In genomic region chr9:98118640-98119601, GRCh38 we compare ENCODE assay signal across 9 cellular contexts. TPM values are rescaled to one million over a fixed set of nuclear protein-coding genes. Genes with fewer than 3 reads are reported as not detected.
A peak's percentile ranks its signal among the peaks of the same experiment; 100 is the strongest.
DNase-seq lines count a peak whose midpoint lies in the region; ATAC-seq and TF ChIP-seq lines count a peak whose summit lies in the region.
"Had no signal": no experiment of that assay in that cellular context is flagged by ENCODE, and none has a peak within 500 bp of the region (broad histone marks: within the 10 kb centered on the region; RNA-seq: fewer than 3 reads in every experiment).

A gene with protein sequence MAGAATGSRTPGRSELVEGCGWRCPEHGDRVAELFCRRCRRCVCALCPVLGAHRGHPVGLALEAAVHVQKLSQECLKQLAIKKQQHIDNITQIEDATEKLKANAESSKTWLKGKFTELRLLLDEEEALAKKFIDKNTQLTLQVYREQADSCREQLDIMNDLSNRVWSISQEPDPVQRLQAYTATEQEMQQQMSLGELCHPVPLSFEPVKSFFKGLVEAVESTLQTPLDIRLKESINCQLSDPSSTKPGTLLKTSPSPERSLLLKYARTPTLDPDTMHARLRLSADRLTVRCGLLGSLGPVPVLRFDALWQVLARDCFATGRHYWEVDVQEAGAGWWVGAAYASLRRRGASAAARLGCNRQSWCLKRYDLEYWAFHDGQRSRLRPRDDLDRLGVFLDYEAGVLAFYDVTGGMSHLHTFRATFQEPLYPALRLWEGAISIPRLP (minus strand): TSS chr9:98119222. CDS start chr9:98119188, 34 bp downstream.

- H3K4me1 ChIP-seq in esophagus squamous epithelium (peaks cover 6 to 60% (median 28%) of the 10 kb centered on the region in 3 donors), suprapubic skin (peaks cover 38% of the 10 kb centered on the region)
- peaks cover 26 to 39% of the 10 kb centered on the region in 2 donors for H3K4me1 ChIP-seq in naive thymus-derived CD4-positive, alpha-beta T cell (ENCODE audit: control insufficient read depth in 2 of 2, insufficient read depth in 2 of 2, low read length in 2 of 2)

- peaks cover 3 to 14% (median 9%) of the 10 kb centered on the region in 5 donors for H3K36me3 Mint-ChIP-seq in naive thymus-derived CD4-positive, alpha-beta T cell

- peak; percentile 27 for TF ChIP-seq CTCF in AG09309 (IDR thresholded peaks at IDR 0.05; ENCODE audit: control insufficient read depth, insufficient read depth, low read depth, low read length, missing control alignments)
- no peak for TF ChIP-seq CTCF in esophagus squamous epithelium (IDR thresholded peaks at IDR 0.05)
- TF ChIP-seq CTCF in suprapubic skin (IDR thresholded peaks at IDR 0.05) = no peak

- H3K4me3 ChIP-seq in AG09309 (ENCODE audit: control insufficient read depth, low read depth, low read length) (peak within 1 kb of the TSS; percentile 71), esophagus squamous epithelium (peak within 1 kb of the TSS; percentile 69 to 90 (median 78)), suprapubic skin (peak within 1 kb of the TSS; percentile 85)
- H3K4me3 ChIP-seq in naive thymus-derived CD4-positive, alpha-beta T cell (ENCODE audit: low read length) = peak within 1 kb of the TSS; percentile 78
- H3K4me3 ChIP-seq: SK-N-MC had no signal

- H3K36me3 ChIP-seq in esophagus squamous epithelium (peaks cover 0 to 19% (median 0%) of the 10 kb centered on the region in 3 donors), suprapubic skin (no peaks in the 10 kb centered on the region)
- peaks cover 0 to 3% (median 0%) of the 10 kb centered on the region in 3 experiments for H3K36me3 ChIP-seq in naive thymus-derived CD4-positive, alpha-beta T cell (ENCODE audit: control insufficient read depth in 2 of 3, insufficient read depth in 3 of 3, low read length in 3 of 3)

- no peaks in the 10 kb centered on the region for H3K27me3 Mint-ChIP-seq in naive thymus-derived CD4-positive, alpha-beta T cell

- H3K4me1 Mint-ChIP-seq in naive thymus-derived CD4-positive, alpha-beta T cell = peaks cover 35 to 70% (median 58%) of the 10 kb centered on the region in 7 donors

- H3K9me3 Mint-ChIP-seq in naive thymus-derived CD4-positive, alpha-beta T cell = no peaks in the 10 kb centered on the region

- 3 to 15% methylated on average over 6 to 18 of the region's 71 CpGs for WGBS in esophagus squamous epithelium, 2 donors
- WGBS in suprapubic skin = 11% methylated on average over 39 of the region's 71 CpGs

- H3K27me3 ChIP-seq in esophagus squamous epithelium (no peaks in the 10 kb centered on the region), suprapubic skin (no peaks in the 10 kb centered on the region)
- no peaks in the 10 kb centered on the region for H3K27me3 ChIP-seq in naive thymus-derived CD4-positive, alpha-beta T cell (ENCODE audit: control insufficient read depth in 2 of 2, insufficient read depth in 2 of 2, low read length in 2 of 2)

- ATAC-seq in GM18907 (IDR thresholded peaks at IDR 0.05; ENCODE audit: unreplicated experiment) = peak; percentile 63
- peak; percentile 62 for ATAC-seq in HG03175 (IDR thresholded peaks at IDR 0.05; ENCODE audit: unreplicated experiment)
- ATAC-seq in naive thymus-derived CD4-positive, alpha-beta T cell = peak; percentile 64

- POLR2A ChIA-PET in naive thymus-derived CD4-positive, alpha-beta T cell (lab: Charles Lee) = interaction anchor here (0.6 to 6.5 kb wide), 23 partner anchors 9 to 214 kb away, joined by 3 to 80 read pairs (median 6); partner anchors contain the start of genes TBC1D2 and TRMO

- intact Hi-C loops in esophagus squamous epithelium (cut with DNase I) = no loop called here
- intact Hi-C loops in naive thymus-derived CD4-positive, alpha-beta T cell (cut with micrococcal nuclease) = loop anchor here (1.0 to 5.0 kb wide), 14 partner anchors 11 to 1502 kb away; partner anchors contain the start of genes ANP32B (in 1 of the 2), CDC14B (in 1 of the 2), CORO2A (in 1 of the 2) and NANS (in 1 of the 2)

- no peak for TF ChIP-seq EP300 in suprapubic skin (IDR thresholded peaks at IDR 0.05)

- H3K9me3 ChIP-seq in esophagus squamous epithelium (no peaks in the 10 kb centered on the region), suprapubic skin (no peaks in the 10 kb centered on the region)
- H3K9me3 ChIP-seq in naive thymus-derived CD4-positive, alpha-beta T cell (ENCODE audit: control insufficient read depth in 2 of 3, low read length in 3 of 3) = no peaks in the 10 kb centered on the region

- DNase-seq in AG09309 (ENCODE audit: low read depth) = no peak
- DNase-seq in NOMO-1 treated with DMSO at 0.1 percent for 48 hours (lab: John Stamatoyannopoulos, UW; ENCODE audit: unreplicated experiment) = peak; percentile 61
- DNase-seq in activated T-cell treated with anti-CD3 and anti-CD28 coated beads for 4 hours = peak; percentile 39
- DNase-seq in esophagus squamous epithelium (lab: John Stamatoyannopoulos, UW) = no peak
- DNase-seq in naive thymus-derived CD4-positive, alpha-beta T cell = peak; percentile 23 to 79 (median 39)
- no peak for DNase-seq in suprapubic skin (ENCODE audit: low spot score in 2 of 2)

- H3K27ac ChIP-seq in esophagus squamous epithelium (peak within 1 kb of the TSS; percentile 89 to 94 (median 90)), suprapubic skin (peak within 1 kb of the TSS; percentile 79)
- H3K27ac ChIP-seq in naive thymus-derived CD4-positive, alpha-beta T cell (ENCODE audit: low read depth, low read length) = peak within 1 kb of the TSS; percentile 93
- H3K27ac ChIP-seq: SK-N-MC had no signal

- TF ChIP-seq POLR2A in esophagus squamous epithelium (IDR thresholded peaks at IDR 0.05) (peak in 2 of 4 donors; percentile 33 to 68), suprapubic skin (IDR thresholded peaks at IDR 0.05) (no peak)

- H3K4me3 Mint-ChIP-seq in naive thymus-derived CD4-positive, alpha-beta T cell = peak within 1 kb of the TSS; percentile 81 to 100 (median 93)

- H3K27ac Mint-ChIP-seq in naive thymus-derived CD4-positive, alpha-beta T cell = peak within 1 kb of the TSS; percentile 95 to 100 (median 96)

- CTCF ChIA-PET in naive thymus-derived CD4-positive, alpha-beta T cell (lab: Charles Lee) = interaction anchor here (0.5 to 2.8 kb wide), 21 partner anchors 11 to 199 kb away, joined by 3 to 21 read pairs (median 4); partner anchors contain the start of genes CORO2A, NANS and TBC1D2

RNA-seq across cellular contexts. Expression of the gene that starts here (rescaled TPM):
- 10 to 100 TPM; 21.0 to 39.2 (median 31.6) TPM for total RNA-seq in esophagus squamous epithelium
- total RNA-seq in naive thymus-derived CD4-positive, alpha-beta T cell = 100 to 1,000 TPM in 1 of 5 experiments, 10 to 100 TPM in 4; 54.1 to 114 (median 79.7) TPM
- 100 to 1,000 TPM in 1 of 2 donors, 10 to 100 TPM in 1; 57.8 to 107 TPM for polyA plus RNA-seq in naive thymus-derived CD4-positive, alpha-beta T cell
- total RNA-seq in suprapubic skin = 10 to 100 TPM; 15.8 to 22.9 (median 20.0) TPM

Comparison
In these comparisons a context has a peak if more than half of its experiments do, and no peak if none do; other contexts are left out.
1. DNase-seq: peak in NOMO-1 treated with DMSO at 0.1 percent for 48 hours (single experiment), activated T-cell treated with anti-CD3 and anti-CD28 coated beads for 4 hours (single experiment) and naive thymus-derived CD4-positive, alpha-beta T cell (9 of 9); none in AG09309 (single experiment), esophagus squamous epithelium (single experiment) and suprapubic skin (0 of 2).
2. Peak in every context shown above with its lines, with median percentiles within 50 percentile points of each other: H3K4me3 ChIP-seq, ATAC-seq and H3K27ac ChIP-seq.